Comparison of ENCODE assay signal across 1 cellular context in the genomic region with DNA sequence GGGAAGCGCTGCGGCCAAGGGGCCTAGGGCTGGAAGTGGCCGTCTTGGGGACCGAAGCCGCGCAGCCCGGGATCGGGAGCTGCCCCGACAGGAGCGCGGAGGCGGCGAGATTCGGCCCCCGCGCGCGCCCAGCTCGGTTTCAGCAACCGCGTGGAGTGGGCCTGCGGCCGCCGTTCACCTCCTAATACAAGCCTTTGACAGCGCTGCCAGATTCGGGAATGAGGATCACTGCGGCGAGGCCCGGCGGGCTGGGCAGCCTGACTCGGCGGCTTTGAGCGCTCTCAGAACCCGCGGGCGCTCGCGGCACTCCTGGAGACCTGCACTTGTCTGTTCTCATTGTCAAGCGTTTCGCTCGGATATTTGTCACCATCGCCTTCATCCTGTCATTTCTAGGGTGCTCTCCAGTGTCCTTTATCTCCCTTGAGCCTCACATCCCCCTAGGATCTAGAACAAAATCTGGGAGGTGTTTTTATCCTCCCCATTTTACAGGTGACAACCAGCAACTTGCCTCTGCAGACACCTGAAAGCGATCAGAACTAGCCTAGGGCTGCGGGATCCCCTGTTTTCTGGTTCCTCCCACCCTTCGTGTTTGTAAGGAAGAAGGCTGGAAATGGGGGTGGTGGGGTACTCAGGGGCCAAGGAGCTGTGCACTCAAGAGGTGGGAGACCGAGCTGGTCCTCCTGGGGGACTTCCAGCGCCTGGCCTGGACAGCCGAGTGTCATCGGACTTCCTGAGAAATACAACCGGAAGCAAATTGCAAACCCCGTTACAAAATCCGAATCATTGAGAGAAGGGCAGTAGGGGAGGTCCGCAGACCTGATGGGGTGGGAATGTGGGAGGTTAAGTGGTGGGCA.
A peak's percentile ranks its signal among the peaks of the same experiment; 100 is the strongest.
TF ChIP-seq lines count a peak whose summit lies in the region.

No MANE protein-coding gene starts in this region.

TF ChIP-seq in endothelial cell of umbilical vein, 7 proteins besides CTCF, POLR2A, EP300 and RAD21:
- TF ChIP-seq EZH2 (IDR thresholded peaks at IDR 0.05; ENCODE audit: borderline replicate concordance, low read depth, low read length, severe bottlenecking) (peak; percentile 67), JUN (IDR thresholded peaks at IDR 0.05; ENCODE audit: borderline replicate concordance, insufficient read depth, insufficient read length, low read depth) (no peak), GATA2 (IDR thresholded peaks at IDR 0.05; ENCODE audit: insufficient read depth, insufficient read length, low read depth, low read length) (no peak), POLR2AphosphoS5 (IDR thresholded peaks at IDR 0.05; ENCODE audit: insufficient read depth, low read depth, low read length) (no peak)
- TF ChIP-seq, protein P1, sequence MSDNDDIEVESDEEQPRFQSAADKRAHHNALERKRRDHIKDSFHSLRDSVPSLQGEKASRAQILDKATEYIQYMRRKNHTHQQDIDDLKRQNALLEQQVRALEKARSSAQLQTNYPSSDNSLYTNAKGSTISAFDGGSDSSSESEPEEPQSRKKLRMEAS (IDR thresholded peaks at IDR 0.05; ENCODE audit: insufficient read depth, insufficient read length): no peak
